Comparison of ENCODE assay signal across 1 cellular context in genomic region chr2:12624911-12625598, GRCh38.
TF ChIP-seq lines count a peak whose summit lies in the region.

No MANE protein-coding gene starts in this region.

TF ChIP-seq in SK-N-SH treated with all-trans-retinoic acid at 6 μM for 48 hours, 23 proteins besides CTCF, POLR2A, EP300 and RAD21 (continued from another document):
- TF ChIP-seq BACH2 (CRISPR knock-in tag; IDR thresholded peaks at IDR 0.05; ENCODE audit: borderline replicate concordance), result no peak
- no peak for TF ChIP-seq ZNF565 (CRISPR knock-in tag; conservative IDR thresholded peaks at IDR 0.05; ENCODE audit: low read depth)
- TF ChIP-seq TOX (CRISPR knock-in tag; IDR thresholded peaks at IDR 0.05; ENCODE audit: borderline replicate concordance), result no peak
- no peak for TF ChIP-seq GLIS3 (CRISPR knock-in tag; IDR thresholded peaks at IDR 0.05)
- no peak for TF ChIP-seq ZNF70 (CRISPR knock-in tag; IDR thresholded peaks at IDR 0.05)
- TF ChIP-seq TCF4 (CRISPR knock-in tag; IDR thresholded peaks at IDR 0.05; ENCODE audit: borderline replicate concordance), result no peak
- TF ChIP-seq ESRRG (CRISPR knock-in tag; IDR thresholded peaks at IDR 0.05), result no peak
- no peak for TF ChIP-seq CSRNP3 (CRISPR knock-in tag; IDR thresholded peaks at IDR 0.05)
- TF ChIP-seq, protein P1, sequence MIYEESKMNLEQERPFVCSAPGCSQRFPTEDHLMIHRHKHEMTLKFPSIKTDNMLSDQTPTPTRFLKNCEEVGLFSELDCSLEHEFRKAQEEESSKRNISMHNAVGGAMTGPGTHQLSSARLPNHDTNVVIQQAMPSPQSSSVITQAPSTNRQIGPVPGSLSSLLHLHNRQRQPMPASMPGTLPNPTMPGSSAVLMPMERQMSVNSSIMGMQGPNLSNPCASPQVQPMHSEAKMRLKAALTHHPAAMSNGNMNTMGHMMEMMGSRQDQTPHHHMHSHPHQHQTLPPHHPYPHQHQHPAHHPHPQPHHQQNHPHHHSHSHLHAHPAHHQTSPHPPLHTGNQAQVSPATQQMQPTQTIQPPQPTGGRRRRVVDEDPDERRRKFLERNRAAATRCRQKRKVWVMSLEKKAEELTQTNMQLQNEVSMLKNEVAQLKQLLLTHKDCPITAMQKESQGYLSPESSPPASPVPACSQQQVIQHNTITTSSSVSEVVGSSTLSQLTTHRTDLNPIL (CRISPR knock-in tag; IDR thresholded peaks at IDR 0.05; ENCODE audit: low read depth), result no peak
- TF ChIP-seq SNAI2 (CRISPR knock-in tag; IDR thresholded peaks at IDR 0.05), result no peak
- TF ChIP-seq RARB (CRISPR knock-in tag; IDR thresholded peaks at IDR 0.05), result no peak
- TF ChIP-seq ISL1 (CRISPR knock-in tag; IDR thresholded peaks at IDR 0.05), result no peak
